ENCODE assay signal across 14 cellular contexts in the genomic region with DNA sequence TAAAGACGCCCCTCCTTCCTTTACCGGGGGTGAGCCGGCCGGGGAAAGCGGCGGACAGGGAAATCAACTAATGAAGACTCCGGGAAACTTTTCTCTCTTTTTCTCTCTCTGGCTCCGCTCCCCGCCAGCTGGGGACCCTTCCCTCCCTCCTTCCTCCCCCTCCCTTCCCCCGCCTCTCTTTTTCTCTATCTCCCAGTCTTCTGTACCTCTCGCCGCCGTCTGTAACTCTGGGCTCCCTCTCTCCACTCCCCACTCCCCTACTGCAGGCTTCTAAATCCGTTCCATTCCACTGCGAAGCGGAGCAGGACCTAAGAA. TPM values are rescaled to one million over a fixed set of nuclear protein-coding genes. Genes with fewer than 3 reads are reported as not detected.
DNase-seq lines count a peak whose midpoint lies in the region; ATAC-seq and TF ChIP-seq lines count a peak whose summit lies in the region.
"Had no signal": no experiment of that assay in that cellular context is flagged by ENCODE, and none has a peak within 500 bp of the region (broad histone marks: within the 10 kb centered on the region; RNA-seq: fewer than 3 reads in every experiment).

No MANE protein-coding gene starts in this region.

- peak overlapping the region; percentile 72 for H3K4me3 Mint-ChIP-seq in activated naive CD8-positive, alpha-beta T cell
- no peak overlapping the region for H3K4me3 Mint-ChIP-seq in activated naive CD8-positive, alpha-beta T cell treated with anti-CD3 and anti-CD28 coated beads, Interleukin-2, amount 50 U/mL, for 24 hours
- peak overlapping the region; percentile 38 for H3K4me3 Mint-ChIP-seq in activated naive CD8-positive, alpha-beta T cell treated with anti-CD3 and anti-CD28 coated beads for 36 hours
- H3K4me3 Mint-ChIP-seq in naive B cell: peak overlapping the region in 7 of 8 donors; percentile 3 to 86 (median 67)

- peaks cover 67% of the 10 kb centered on the region for H3K27me3 Mint-ChIP-seq in activated naive CD8-positive, alpha-beta T cell
- H3K27me3 Mint-ChIP-seq in activated naive CD8-positive, alpha-beta T cell treated with anti-CD3 and anti-CD28 coated beads, Interleukin-2, amount 50 U/mL, for 24 hours: peaks cover 94% of the 10 kb centered on the region
- H3K27me3 Mint-ChIP-seq in activated naive CD8-positive, alpha-beta T cell treated with anti-CD3 and anti-CD28 coated beads for 36 hours: peaks cover 96% of the 10 kb centered on the region
- H3K27me3 Mint-ChIP-seq in naive B cell: peaks cover 84 to 92% (median 84%) of the 10 kb centered on the region in 3 donors

- no peaks in the 10 kb centered on the region for H3K4me1 ChIP-seq in urinary bladder (ENCODE audit: insufficient read depth)
- peaks cover 0 to 12% (median 4%) of the 10 kb centered on the region in 4 donors for H3K4me1 ChIP-seq in Peyer's patch

- no peak for TF ChIP-seq POLR2A in Peyer's patch (IDR thresholded peaks at IDR 0.05)

- no peak for DNase-seq in activated naive CD8-positive, alpha-beta T cell treated with anti-CD3 and anti-CD28 coated beads, Interleukin-2, amount 50 U/mL, for 24 hours
- DNase-seq in activated naive CD8-positive, alpha-beta T cell treated with anti-CD3 and anti-CD28 coated beads for 36 hours: no peak
- no peak for DNase-seq in naive B cell
- DNase-seq in pons (ENCODE audit: low spot score): no peak
- no peak for DNase-seq in GM10248 (ENCODE audit: extremely low spot score)
- DNase-seq in Peyer's patch: no peak
- DNase-seq: activated CD4-positive, alpha-beta T cell treated with anti-CD3 and anti-CD28 coated beads for 4 hours; left colon; MV-4-11; stimulated activated CD4-positive, alpha-beta T cell treated with anti-CD3 and anti-CD28 coated beads, Interleukin-15, amount 100 ng/mL, for 24 hours; T-helper 1 cell had no signal

- CTCF ChIA-PET in GM10248 (lab: Yijun Ruan, JAX): interaction anchor here (1.0 to 1.8 kb wide), 2 partner anchors 32 to 39 kb away, joined by 3 to 5 read pairs; no protein-coding TSS in a partner anchor

- H3K4me1 Mint-ChIP-seq in activated naive CD8-positive, alpha-beta T cell (ENCODE audit: low read depth): peaks cover 36% of the 10 kb centered on the region
- H3K4me1 Mint-ChIP-seq in activated naive CD8-positive, alpha-beta T cell treated with anti-CD3 and anti-CD28 coated beads, Interleukin-2, amount 50 U/mL, for 24 hours: peaks cover 18% of the 10 kb centered on the region
- peaks cover 22% of the 10 kb centered on the region for H3K4me1 Mint-ChIP-seq in activated naive CD8-positive, alpha-beta T cell treated with anti-CD3 and anti-CD28 coated beads for 36 hours
- peaks cover 23 to 50% (median 38%) of the 10 kb centered on the region in 3 donors for H3K4me1 Mint-ChIP-seq in naive B cell

- no peaks in the 10 kb centered on the region for H3K36me3 ChIP-seq in urinary bladder (ENCODE audit: insufficient read depth)
- no peaks in the 10 kb centered on the region for H3K36me3 ChIP-seq in Peyer's patch
- H3K36me3 ChIP-seq: neutrophil had no signal

- POLR2A ChIA-PET in GM10248 (lab: Yijun Ruan, JAX): no interaction called here

- ATAC-seq in activated naive CD8-positive, alpha-beta T cell treated with anti-CD3 and anti-CD28 coated beads, Interleukin-2, amount 50 U/mL, for 24 hours: no peak
- ATAC-seq in naive B cell (ENCODE audit: low read depth in 2 of 2): no peak
- ATAC-seq: left colon had no signal

- TF ChIP-seq CTCF in GM10248 (IDR thresholded peaks at IDR 0.05; ENCODE audit: control extremely low read depth, extremely low read depth, low read depth, missing control alignments) (no peak), Peyer's patch (IDR thresholded peaks at IDR 0.05) (no peak)

- no peaks in the 10 kb centered on the region for H3K9me3 Mint-ChIP-seq in activated naive CD8-positive, alpha-beta T cell (ENCODE audit: low read depth)
- H3K9me3 Mint-ChIP-seq in activated naive CD8-positive, alpha-beta T cell treated with anti-CD3 and anti-CD28 coated beads, Interleukin-2, amount 50 U/mL, for 24 hours: no peaks in the 10 kb centered on the region
- H3K9me3 Mint-ChIP-seq in activated naive CD8-positive, alpha-beta T cell treated with anti-CD3 and anti-CD28 coated beads for 36 hours: no peaks in the 10 kb centered on the region
- H3K9me3 Mint-ChIP-seq in naive B cell: peaks cover 0 to 27% (median 14%) of the 10 kb centered on the region in 7 donors

- H3K9me3 ChIP-seq in Peyer's patch: no peaks in the 10 kb centered on the region
- H3K9me3 ChIP-seq: neutrophil had no signal

- 3% methylated on average over 16 of the region's 16 CpGs for WGBS in urinary bladder

- H3K27ac ChIP-seq in urinary bladder (ENCODE audit: low read depth) (peak overlapping the region; percentile 54), Peyer's patch (no peak overlapping the region)
- H3K27ac ChIP-seq: neutrophil had no signal

- no peaks in the 10 kb centered on the region for H3K36me3 Mint-ChIP-seq in activated naive CD8-positive, alpha-beta T cell
- no peaks in the 10 kb centered on the region for H3K36me3 Mint-ChIP-seq in activated naive CD8-positive, alpha-beta T cell treated with anti-CD3 and anti-CD28 coated beads, Interleukin-2, amount 50 U/mL, for 24 hours (ENCODE audit: low read depth)
- peaks cover 5% of the 10 kb centered on the region for H3K36me3 Mint-ChIP-seq in activated naive CD8-positive, alpha-beta T cell treated with anti-CD3 and anti-CD28 coated beads for 36 hours
- H3K36me3 Mint-ChIP-seq in naive B cell: peaks cover 13 to 24% of the 10 kb centered on the region in 2 donors

- H3K4me3 ChIP-seq in urinary bladder (ENCODE audit: low read depth, low read length): peak overlapping the region; percentile 9
- no peak overlapping the region for H3K4me3 ChIP-seq in Peyer's patch

- H3K27me3 ChIP-seq in Peyer's patch: peaks cover 0 to 90% of the 10 kb centered on the region in 2 donors

- no peak overlapping the region for H3K27ac Mint-ChIP-seq in activated naive CD8-positive, alpha-beta T cell
- no peak overlapping the region for H3K27ac Mint-ChIP-seq in activated naive CD8-positive, alpha-beta T cell treated with anti-CD3 and anti-CD28 coated beads, Interleukin-2, amount 50 U/mL, for 24 hours
- no peak overlapping the region for H3K27ac Mint-ChIP-seq in activated naive CD8-positive, alpha-beta T cell treated with anti-CD3 and anti-CD28 coated beads for 36 hours
- H3K27ac Mint-ChIP-seq in naive B cell: peak overlapping the region in 5 of 6 donors; percentile 36 to 93 (median 76)

RNA-seq across cellular contexts. Expression of a gene that starts 6.9 kb away (rescaled TPM):
- not detected for total RNA-seq in activated naive CD8-positive, alpha-beta T cell treated with anti-CD3 and anti-CD28 coated beads for 36 hours
- not detected for polyA plus RNA-seq in naive B cell (ENCODE audit: low read depth in 6 of 6)
- total RNA-seq in urinary bladder: 1.5 TPM
- 1.3 TPM for polyA plus RNA-seq in urinary bladder
- total RNA-seq in Peyer's patch: under 1 TPM in 3 of 4 donors, not detected in 1; 0.40 to 0.76 (median 0.70) TPM
- total RNA-seq: left colon had no signal

RNA-seq across cellular contexts. Expression of a gene that starts 8.7 kb away (rescaled TPM):
- total RNA-seq in activated naive CD8-positive, alpha-beta T cell treated with anti-CD3 and anti-CD28 coated beads for 36 hours: not detected
- polyA plus RNA-seq in naive B cell (ENCODE audit: low read depth in 6 of 6) (not detected), urinary bladder (6.3 TPM)
- total RNA-seq in urinary bladder (1.1 TPM), Peyer's patch (1 to 10 TPM in 1 of 4 donors, not detected in 3; 1.4 TPM)
- total RNA-seq: left colon had no signal

RNA-seq across cellular contexts. Expression of a gene that starts 11.3 kb away (rescaled TPM):
- total RNA-seq in activated naive CD8-positive, alpha-beta T cell treated with anti-CD3 and anti-CD28 coated beads for 36 hours: not detected
- polyA plus RNA-seq in naive B cell (ENCODE audit: low read depth in 6 of 6) (not detected), urinary bladder (0.04 TPM)
- total RNA-seq in urinary bladder (not detected), Peyer's patch (not detected)
- total RNA-seq: left colon had no signal

RNA-seq across cellular contexts. Expression of a gene that starts 18.9 kb away (rescaled TPM):
- not detected for total RNA-seq in activated naive CD8-positive, alpha-beta T cell treated with anti-CD3 and anti-CD28 coated beads for 36 hours
- not detected for polyA plus RNA-seq in naive B cell (ENCODE audit: low read depth in 6 of 6)
- total RNA-seq in urinary bladder: 1.6 TPM
- 2.8 TPM for polyA plus RNA-seq in urinary bladder
- 1 to 10 TPM in 1 of 4 donors, not detected in 3; 1.0 TPM for total RNA-seq in Peyer's patch
- total RNA-seq: left colon had no signal

RNA-seq across cellular contexts. Expression of a gene that starts 27.4 kb away (rescaled TPM):
- not detected for total RNA-seq in activated naive CD8-positive, alpha-beta T cell treated with anti-CD3 and anti-CD28 coated beads for 36 hours
- polyA plus RNA-seq in naive B cell (ENCODE audit: low read depth in 6 of 6): not detected
- total RNA-seq in urinary bladder: not detected
- 0.19 TPM for polyA plus RNA-seq in urinary bladder
- total RNA-seq in Peyer's patch: not detected
- total RNA-seq: left colon had no signal

Comparison
In these comparisons a context has a peak if more than half of its experiments do, and no peak if none do; other contexts are left out.
1. H3K27ac Mint-ChIP-seq: peak in naive B cell (5 of 6); none in activated naive CD8-positive, alpha-beta T cell (single experiment), activated naive CD8-positive, alpha-beta T cell treated with anti-CD3 and anti-CD28 coated beads, Interleukin-2, amount 50 U/mL, for 24 hours (single experiment) and activated naive CD8-positive, alpha-beta T cell treated with anti-CD3 and anti-CD28 coated beads for 36 hours (single experiment).